Comparison of ENCODE assay signal across 22 cellular contexts in the genomic region with DNA sequence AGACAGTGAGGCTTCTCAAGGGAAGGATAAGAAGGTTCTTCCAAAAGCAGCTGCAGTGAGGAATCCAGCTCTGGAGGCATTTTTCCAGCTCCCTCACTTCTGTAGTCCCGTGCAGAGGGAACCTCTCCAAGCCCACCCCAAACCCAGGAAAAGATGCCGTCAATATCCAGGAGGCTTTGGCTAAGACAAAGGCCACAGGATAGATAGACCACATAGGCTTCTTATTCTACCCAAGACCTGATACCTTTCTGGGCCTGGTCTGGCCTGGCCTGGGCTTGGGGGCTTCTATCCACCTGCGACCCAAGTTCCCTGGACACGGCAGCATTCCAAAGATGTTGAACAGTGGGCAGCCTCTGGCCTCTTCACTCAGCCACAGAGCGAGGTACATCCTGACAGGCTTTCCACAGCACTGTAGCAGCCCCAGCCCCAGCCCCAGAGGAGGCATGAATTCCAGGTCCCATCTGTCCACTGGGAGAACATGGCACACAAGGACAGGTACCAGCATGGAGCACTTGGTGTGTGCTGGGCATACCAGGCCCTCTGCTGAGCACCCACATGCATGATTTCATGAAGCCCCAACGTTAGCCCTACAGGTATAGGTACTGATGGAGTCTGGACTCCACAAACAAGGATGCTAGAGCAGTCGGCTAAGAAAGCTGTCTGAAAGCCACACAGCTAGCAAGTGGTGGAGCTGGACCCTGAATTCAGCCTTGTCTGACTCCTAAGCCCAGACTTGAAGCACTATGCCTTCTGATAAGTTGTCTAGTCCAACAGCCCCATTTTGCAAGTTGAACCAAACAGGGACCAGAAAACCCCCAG. TPM values are rescaled to one million over a fixed set of nuclear protein-coding genes. Genes with fewer than 3 reads are reported as not detected.
A peak's percentile ranks its signal among the peaks of the same experiment; 100 is the strongest.
DNase-seq lines count a peak whose midpoint lies in the region; ATAC-seq and TF ChIP-seq lines count a peak whose summit lies in the region.
"Had no signal": no experiment of that assay in that cellular context is flagged by ENCODE, and none has a peak within 500 bp of the region (broad histone marks: within the 10 kb centered on the region; RNA-seq: fewer than 3 reads in every experiment).

No MANE protein-coding gene starts in this region.

- H3K27ac Mint-ChIP-seq in GM23338 = no peak overlapping the region
- H3K27ac Mint-ChIP-seq: activated naive CD4-positive, alpha-beta T cell treated with anti-CD3 and anti-CD28 coated beads, Interleukin-2, amount 50 U/mL, for 72 hours had no signal

- WGBS in hepatocyte (ENCODE audit: low lambda C conversion rate, missing lambda C conversion rate) = 88% methylated on average over 7 of the region's 7 CpGs
- no CpG with 5 or more reads among the region's 7 CpGs for WGBS in trophoblast cell (ENCODE audit: extremely low coverage, insufficient coverage, insufficient read length)
- 55 to 65% methylated on average over 5 to 7 of the region's 7 CpGs for WGBS in tibial nerve, 2 donors

- TF ChIP-seq EP300 in tibial nerve (IDR thresholded peaks at IDR 0.05) = no peak

- peaks cover 35% of the 10 kb centered on the region for H3K27me3 Mint-ChIP-seq in GM23338 (ENCODE audit: insufficient read depth, low read depth, poor library complexity)

- peak overlapping the region; percentile 52 for H2BK12ac ChIP-seq in trophoblast cell (ENCODE audit: low read length)

- H3K9me3 Mint-ChIP-seq in GM23338 = no peaks in the 10 kb centered on the region; the same call in 2 of the 3 replicates
- H3K9me3 Mint-ChIP-seq: activated naive CD4-positive, alpha-beta T cell treated with anti-CD3 and anti-CD28 coated beads, Interleukin-2, amount 50 U/mL, for 72 hours had no signal

- H3K4ac ChIP-seq in trophoblast cell (ENCODE audit: low read depth, low read length) = no peak overlapping the region

- no peaks in the 10 kb centered on the region for H3K36me3 Mint-ChIP-seq in GM23338 (ENCODE audit: low read depth)
- H3K36me3 Mint-ChIP-seq: activated naive CD4-positive, alpha-beta T cell treated with anti-CD3 and anti-CD28 coated beads, Interleukin-2, amount 50 U/mL, for 72 hours had no signal

- H3K4me2 ChIP-seq in GM23338 (peak overlapping the region; percentile 92; the same call in 1 of the 2 replicates), hepatocyte (peak overlapping the region; percentile 100), trophoblast cell (ENCODE audit: low read length) (no peak overlapping the region)

- ATAC-seq in GM23338 (no peak), GM19397 (IDR thresholded peaks at IDR 0.05; ENCODE audit: unreplicated experiment) (no peak), lower lobe of right lung (no peak)

- H4K8ac ChIP-seq in trophoblast cell (ENCODE audit: low read depth, low read length) = peak overlapping the region; percentile 10

- peak overlapping the region; percentile 72; the same call in 1 of the 2 replicates for H3K4me3 ChIP-seq in GM23338
- no peak overlapping the region for H3K4me3 ChIP-seq in hepatocyte
- no peak overlapping the region for H3K4me3 ChIP-seq in trophoblast cell (ENCODE audit: low read depth, low read length)
- no peak overlapping the region for H3K4me3 ChIP-seq in tibial nerve
- H3K4me3 ChIP-seq in lower lobe of right lung = no peak overlapping the region
- H3K4me3 ChIP-seq: BLaER1 treated with 17β-estradiol and CSF1 and Interleukin-3, amounts not matched to agents 10 nM and 100 nM; SJSA1 had no signal

- H3K9me2 ChIP-seq in GM23338 (ENCODE audit: insufficient read depth) (no peaks in the 10 kb centered on the region; the same call in 1 of the 2 replicates), hepatocyte (replicated peaks; ENCODE audit: insufficient read depth) (no peaks in the 10 kb centered on the region)

- TF ChIP-seq POLR2A in tibial nerve (IDR thresholded peaks at IDR 0.05) = no peak

- no peaks in the 10 kb centered on the region for H3F3A ChIP-seq in GM23338 (replicated peaks; ENCODE audit: low read depth)

- H3K79me2 ChIP-seq in GM23338 (replicated peaks; ENCODE audit: insufficient read depth) (no peaks in the 10 kb centered on the region), hepatocyte (no peaks in the 10 kb centered on the region), trophoblast cell (ENCODE audit: control insufficient read depth, insufficient read depth, low read length, poor library complexity) (peaks cover 14% of the 10 kb centered on the region)

- no peak for DNase-seq in GM23338 (ENCODE audit: low spot score)
- DNase-seq in RWPE1 (ENCODE audit: low spot score) = no peak
- no peak for DNase-seq in hepatocyte (ENCODE audit: low spot score)
- DNase-seq in trophoblast cell = peak in 1 of 2 donors; percentile 43
- no peak for DNase-seq in Ammon's horn (ENCODE audit: low spot score)
- no peak for DNase-seq in tibial nerve (ENCODE audit: low spot score in 2 of 2)
- no peak for DNase-seq in lower lobe of right lung
- DNase-seq: activated CD4-positive, alpha-beta T cell treated with anti-CD3 and anti-CD28 coated beads for 48 hours; activated effector memory CD4-positive, alpha-beta T cell treated with Interleukin-2 at 50 U/mL for 16 hours; COR-L47; DND-41; effector CD4-positive, alpha-beta T cell; GF-D8; hypothalamus; left cardiac atrium; NCI-H2171; occipital lobe; T1000 had no signal

- H3K4me1 ChIP-seq in GM23338 (ENCODE audit: insufficient read depth) (peaks cover 7% of the 10 kb centered on the region; the same call in 1 of the 2 replicates), hepatocyte (ENCODE audit: insufficient read depth) (peaks cover 11% of the 10 kb centered on the region), trophoblast cell (ENCODE audit: control insufficient read depth in 1 of 2, insufficient read depth in 2 of 2, low read length in 2 of 2) (peaks cover 22 to 25% of the 10 kb centered on the region in 2 experiments), tibial nerve (peaks cover 0 to 17% (median 3%) of the 10 kb centered on the region in 4 donors), lower lobe of right lung (peaks cover 10% of the 10 kb centered on the region)

- H3K27me3 ChIP-seq in GM23338 (ENCODE audit: insufficient read depth) (peaks cover 48% of the 10 kb centered on the region), hepatocyte (peaks cover 23% of the 10 kb centered on the region), trophoblast cell (ENCODE audit: insufficient read depth, low read length) (no peaks in the 10 kb centered on the region), tibial nerve (peaks cover 0 to 23% of the 10 kb centered on the region in 2 donors), lower lobe of right lung (ENCODE audit: low read depth) (peaks cover 12% of the 10 kb centered on the region)

- no peak overlapping the region for H3K9ac ChIP-seq in trophoblast cell (ENCODE audit: low read length)
- H3K9ac ChIP-seq: BLaER1 treated with 17β-estradiol and CSF1 and Interleukin-3, amounts not matched to agents 10 nM and 100 nM had no signal

- peak overlapping the region; percentile 42 for H3K18ac ChIP-seq in trophoblast cell (ENCODE audit: low read length)

- peak overlapping the region; percentile 95 for H3K4me3 Mint-ChIP-seq in GM23338

- H3K14ac ChIP-seq in trophoblast cell (ENCODE audit: low read length) = peak overlapping the region; percentile 59

- no peak overlapping the region for H3K23ac ChIP-seq in trophoblast cell (ENCODE audit: low read length)

- H3K27ac ChIP-seq in GM23338 (ENCODE audit: low read depth) = no peak overlapping the region
- peak overlapping the region; percentile 71 for H3K27ac ChIP-seq in RWPE1
- H3K27ac ChIP-seq in hepatocyte = no peak overlapping the region
- H3K27ac ChIP-seq in trophoblast cell (ENCODE audit: low read depth, low read length) = no peak overlapping the region
- peak overlapping the region in 1 of 4 donors; percentile 33 for H3K27ac ChIP-seq in tibial nerve
- H3K27ac ChIP-seq in lower lobe of right lung = no peak overlapping the region
- H3K27ac ChIP-seq: BLaER1 treated with 17β-estradiol and CSF1 and Interleukin-3, amounts not matched to agents 10 nM and 100 nM; SJSA1 had no signal

- H3K36me3 ChIP-seq in GM23338 (ENCODE audit: insufficient read depth) (no peaks in the 10 kb centered on the region), hepatocyte (replicated peaks; ENCODE audit: insufficient read depth, low read depth) (no peaks in the 10 kb centered on the region), trophoblast cell (ENCODE audit: control insufficient read depth in 1 of 2, insufficient read depth in 2 of 2, low read length in 2 of 2) (no peaks in the 10 kb centered on the region), tibial nerve (no peaks in the 10 kb centered on the region), lower lobe of right lung (no peaks in the 10 kb centered on the region)
- H3K36me3 ChIP-seq: BLaER1 treated with 17β-estradiol and CSF1 and Interleukin-3, amounts not matched to agents 10 nM and 100 nM had no signal

- H2AFZ ChIP-seq in GM23338 (no peak overlapping the region), hepatocyte (no peak overlapping the region), trophoblast cell (ENCODE audit: insufficient read depth, low read length, poor library complexity) (no peak overlapping the region)

- H3K79me1 ChIP-seq in trophoblast cell (ENCODE audit: low read length) = peaks cover 32% of the 10 kb centered on the region

- TF ChIP-seq CTCF in GM23338 (conservative IDR thresholded peaks at IDR 0.05; ENCODE audit: low read depth in 2 of 2) (no peak), RWPE1 (conservative IDR thresholded peaks at IDR 0.05; ENCODE audit: low read depth) (no peak), hepatocyte (IDR thresholded peaks at IDR 0.05; ENCODE audit: poor library complexity) (no peak), tibial nerve (IDR thresholded peaks at IDR 0.05) (no peak), lower lobe of right lung (IDR thresholded peaks at IDR 0.05) (no peak)

- H2BK5ac ChIP-seq in trophoblast cell (ENCODE audit: low read depth, low read length, poor library complexity) = no peak overlapping the region

- intact Hi-C loops in lower lobe of right lung (cut with DNase I) = no loop called here

- H4K20me1 ChIP-seq in GM23338 (replicated peaks; ENCODE audit: insufficient read depth) (no peaks in the 10 kb centered on the region), hepatocyte (ENCODE audit: insufficient read depth, poor library complexity, severe bottlenecking) (no peaks in the 10 kb centered on the region)
- H4K20me1 ChIP-seq: BLaER1 treated with 17β-estradiol and CSF1 and Interleukin-3, amounts not matched to agents 10 nM and 100 nM had no signal

- POLR2A ChIA-PET in RWPE1 (lab: Yijun Ruan, JAX; ENCODE audit: low non-redundant PET) = no interaction called here

- H2AK5ac ChIP-seq in trophoblast cell (ENCODE audit: low read length) = peak overlapping the region; percentile 67

- peaks cover 17% of the 10 kb centered on the region for H3K4me1 Mint-ChIP-seq in GM23338

- H4K91ac ChIP-seq in trophoblast cell (ENCODE audit: low read depth, low read length) = peak overlapping the region; percentile 55

- no peak overlapping the region for H4K12ac ChIP-seq in trophoblast cell (ENCODE audit: low read depth, low read length)

- peak overlapping the region; percentile 37 for H2BK120ac ChIP-seq in trophoblast cell (ENCODE audit: insufficient read depth, low read length, poor library complexity)

- no peaks in the 10 kb centered on the region for H3K9me3 ChIP-seq in hepatocyte (ENCODE audit: low read depth)
- peaks cover 3% of the 10 kb centered on the region for H3K9me3 ChIP-seq in trophoblast cell (ENCODE audit: insufficient read depth, low read depth, low read length)
- no peaks in the 10 kb centered on the region for H3K9me3 ChIP-seq in tibial nerve
- no peaks in the 10 kb centered on the region for H3K9me3 ChIP-seq in lower lobe of right lung
- H3K9me3 ChIP-seq: SJSA1 had no signal

- CTCF ChIA-PET in RWPE1 (lab: Yijun Ruan, JAX) = no interaction called here

RNA-seq across cellular contexts. Expression of gene SLCO2A1, which starts 1.3 kb away (rescaled TPM):
- 0.31 and 1.6 TPM in 2 replicates for total RNA-seq in GM23338 (2014; rRNA removed; shearing (Covaris generic))
- 0.82 and 1.0 TPM in 2 replicates for polyA plus RNA-seq in GM23338 (2016; fragmentation: Nextera tagmentation; extraction: Ambion mirVana)
- 2.2 and 2.3 TPM in 2 replicates for total RNA-seq in hepatocyte
- polyA plus RNA-seq in hepatocyte = 7.0 and 8.4 TPM in 2 replicates
- polyA plus RNA-seq in trophoblast cell (2013) = 416 and 421 TPM in 2 replicates
- total RNA-seq in tibial nerve = 10 to 100 TPM in 3 of 4 donors, 1 to 10 TPM in 1; 8.8 to 22.9 (median 12.2) TPM
- 204 TPM for total RNA-seq in lower lobe of right lung
- total RNA-seq: activated naive CD4-positive, alpha-beta T cell treated with anti-CD3 and anti-CD28 coated beads, Interleukin-2, amount 50 U/mL, for 72 hours had no signal
